Comparison of ENCODE assay signal across 21 cellular contexts in the genomic region with DNA sequence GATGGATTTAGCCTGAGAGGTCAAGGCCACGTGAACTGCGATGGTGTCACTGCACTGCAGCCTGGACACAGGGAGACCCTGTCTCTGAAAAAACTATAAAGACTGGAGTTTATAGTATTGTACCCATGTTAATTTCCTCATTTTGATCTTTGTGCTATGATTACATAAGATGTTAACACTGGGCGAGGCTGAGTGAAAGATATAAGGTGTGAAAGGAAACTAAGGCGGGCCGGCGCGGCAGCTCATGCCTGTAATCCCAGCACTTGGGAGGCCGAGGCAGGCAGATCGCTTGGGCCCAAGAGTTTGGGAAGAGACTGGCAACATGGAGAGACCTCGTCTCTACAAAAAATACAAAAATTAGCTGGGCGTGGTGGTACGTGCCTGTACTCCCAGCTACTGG. TPM values are rescaled to one million over a fixed set of nuclear protein-coding genes. Genes with fewer than 3 reads are reported as not detected.
DNase-seq lines count a peak whose midpoint lies in the region; ATAC-seq, FAIRE-seq and TF ChIP-seq lines count a peak whose summit lies in the region.
"Had no signal": no experiment of that assay in that cellular context is flagged by ENCODE, and none has a peak within 500 bp of the region (broad histone marks: within the 10 kb centered on the region; RNA-seq: fewer than 3 reads in every experiment).

No MANE protein-coding gene starts in this region.

- H3K4me3 ChIP-seq in kidney (ENCODE audit: low read length in 2 of 2): no peak overlapping the region
- H3K4me3 ChIP-seq: A549; BLaER1 treated with 17β-estradiol and CSF1 and Interleukin-3, amounts not matched to agents 10 nM and 100 nM; HAP-1 had no signal

- H3K36me3 ChIP-seq in kidney (ENCODE audit: control insufficient read depth in 1 of 2, insufficient read depth in 2 of 2, low read length in 2 of 2): no peaks in the 10 kb centered on the region
- H3K36me3 ChIP-seq: BE2C; BLaER1 treated with 17β-estradiol and CSF1 and Interleukin-3, amounts not matched to agents 10 nM and 100 nM; HAP-1 had no signal

- H3K9me3 ChIP-seq in kidney (ENCODE audit: control insufficient read depth in 1 of 2, low read length in 2 of 2): no peaks in the 10 kb centered on the region
- H3K9me3 ChIP-seq: A549; BE2C; BLaER1 treated with 17β-estradiol and CSF1 and Interleukin-3, amounts not matched to agents 10 nM and 100 nM; Caco-2; HAP-1 had no signal

- peak overlapping the region; percentile 18 for H3K27ac Mint-ChIP-seq in activated naive CD8-positive, alpha-beta T cell treated with anti-CD3 and anti-CD28 coated beads, Interleukin-2, amount 50 U/mL, for 24 hours
- no peak overlapping the region for H3K27ac Mint-ChIP-seq in activated naive CD8-positive, alpha-beta T cell treated with anti-CD3 and anti-CD28 coated beads for 36 hours
- peak overlapping the region; percentile 29 for H3K27ac Mint-ChIP-seq in progenitor cell of endocrine pancreas
- no peak overlapping the region for H3K27ac Mint-ChIP-seq in HFFc6
- H3K27ac Mint-ChIP-seq: CD4-positive, alpha-beta memory T cell had no signal

- TF ChIP-seq CTCF in kidney (IDR thresholded peaks at IDR 0.05; ENCODE audit: borderline replicate concordance, extremely low read depth, insufficient read depth): no peak
- no peak for TF ChIP-seq CTCF in progenitor cell of endocrine pancreas (IDR thresholded peaks at IDR 0.05; ENCODE audit: unreplicated experiment)
- TF ChIP-seq CTCF in HFFc6 (IDR thresholded peaks at IDR 0.05): no peak

- no peak for ATAC-seq in activated naive CD8-positive, alpha-beta T cell treated with anti-CD3 and anti-CD28 coated beads, Interleukin-2, amount 50 U/mL, for 24 hours
- no peak for ATAC-seq in HG03095 (IDR thresholded peaks at IDR 0.05; ENCODE audit: unreplicated experiment)
- ATAC-seq: A549 had no signal

- intact Hi-C loops in kidney (cut with DNase I): no loop called here

- no peak overlapping the region for H3K9ac ChIP-seq in kidney (ENCODE audit: low read length in 2 of 2)
- H3K9ac ChIP-seq: BLaER1 treated with 17β-estradiol and CSF1 and Interleukin-3, amounts not matched to agents 10 nM and 100 nM had no signal

- H3K4me3 Mint-ChIP-seq in activated naive CD8-positive, alpha-beta T cell treated with anti-CD3 and anti-CD28 coated beads, Interleukin-2, amount 50 U/mL, for 24 hours: no peak overlapping the region
- no peak overlapping the region for H3K4me3 Mint-ChIP-seq in activated naive CD8-positive, alpha-beta T cell treated with anti-CD3 and anti-CD28 coated beads for 36 hours
- no peak overlapping the region for H3K4me3 Mint-ChIP-seq in progenitor cell of endocrine pancreas (ENCODE audit: low read depth)
- no peak overlapping the region for H3K4me3 Mint-ChIP-seq in HFFc6
- H3K4me3 Mint-ChIP-seq: CD4-positive, alpha-beta memory T cell had no signal

- H3K4me1 Mint-ChIP-seq in activated naive CD8-positive, alpha-beta T cell treated with anti-CD3 and anti-CD28 coated beads, Interleukin-2, amount 50 U/mL, for 24 hours: peaks cover 8% of the 10 kb centered on the region
- H3K4me1 Mint-ChIP-seq in activated naive CD8-positive, alpha-beta T cell treated with anti-CD3 and anti-CD28 coated beads for 36 hours: peaks cover 14% of the 10 kb centered on the region
- no peaks in the 10 kb centered on the region for H3K4me1 Mint-ChIP-seq in progenitor cell of endocrine pancreas (ENCODE audit: low read depth)
- no peaks in the 10 kb centered on the region for H3K4me1 Mint-ChIP-seq in HFFc6 (ENCODE audit: low read depth)

- no peak for FAIRE-seq in kidney (lab: Jason Lieb, UNC)
- FAIRE-seq: A549, G401.6, GM12892, H54 had no signal

- no peak overlapping the region for H3K27ac ChIP-seq in kidney (ENCODE audit: low read depth in 2 of 2, low read length in 2 of 2)
- H3K27ac ChIP-seq: A549; BLaER1 treated with 17β-estradiol and CSF1 and Interleukin-3, amounts not matched to agents 10 nM and 100 nM had no signal

- H3K36me3 Mint-ChIP-seq in activated naive CD8-positive, alpha-beta T cell treated with anti-CD3 and anti-CD28 coated beads, Interleukin-2, amount 50 U/mL, for 24 hours (ENCODE audit: low read depth): no peaks in the 10 kb centered on the region
- no peaks in the 10 kb centered on the region for H3K36me3 Mint-ChIP-seq in activated naive CD8-positive, alpha-beta T cell treated with anti-CD3 and anti-CD28 coated beads for 36 hours
- peaks cover 1% of the 10 kb centered on the region for H3K36me3 Mint-ChIP-seq in progenitor cell of endocrine pancreas (ENCODE audit: insufficient read depth)
- peaks cover 5% of the 10 kb centered on the region; the same call in 1 of the 2 replicates for H3K36me3 Mint-ChIP-seq in HFFc6 (ENCODE audit: low read depth)
- H3K36me3 Mint-ChIP-seq: CD4-positive, alpha-beta memory T cell had no signal

- no peaks in the 10 kb centered on the region for H3K27me3 Mint-ChIP-seq in activated naive CD8-positive, alpha-beta T cell treated with anti-CD3 and anti-CD28 coated beads, Interleukin-2, amount 50 U/mL, for 24 hours
- H3K27me3 Mint-ChIP-seq in activated naive CD8-positive, alpha-beta T cell treated with anti-CD3 and anti-CD28 coated beads for 36 hours: no peaks in the 10 kb centered on the region
- peaks cover 9% of the 10 kb centered on the region for H3K27me3 Mint-ChIP-seq in progenitor cell of endocrine pancreas
- H3K27me3 Mint-ChIP-seq in HFFc6 (ENCODE audit: insufficient read depth): peaks cover 11% of the 10 kb centered on the region

- no peaks in the 10 kb centered on the region for H3K4me1 ChIP-seq in kidney (ENCODE audit: control insufficient read depth in 1 of 2, insufficient read depth in 1 of 2, low read depth in 1 of 2, low read length in 2 of 2)
- H3K4me1 ChIP-seq: A549, BE2C, Caco-2, HAP-1 had no signal

- no peak for DNase-seq in activated naive CD8-positive, alpha-beta T cell treated with anti-CD3 and anti-CD28 coated beads, Interleukin-2, amount 50 U/mL, for 24 hours
- DNase-seq in activated naive CD8-positive, alpha-beta T cell treated with anti-CD3 and anti-CD28 coated beads for 36 hours: no peak
- DNase-seq in kidney (peak; percentile 20), progenitor cell of endocrine pancreas (ENCODE audit: low spot score, unreplicated experiment) (no peak), HFFc6 (no peak)
- DNase-seq: 8988T; ACHN; AML-193; BE2C; Caco-2; CD4-positive, alpha-beta memory T cell; DMS153; DND-41; GOT3 had no signal

- no peaks in the 10 kb centered on the region for H3K9me3 Mint-ChIP-seq in activated naive CD8-positive, alpha-beta T cell treated with anti-CD3 and anti-CD28 coated beads, Interleukin-2, amount 50 U/mL, for 24 hours
- H3K9me3 Mint-ChIP-seq in activated naive CD8-positive, alpha-beta T cell treated with anti-CD3 and anti-CD28 coated beads for 36 hours: no peaks in the 10 kb centered on the region
- H3K9me3 Mint-ChIP-seq in progenitor cell of endocrine pancreas (ENCODE audit: low read depth) (peaks cover 3% of the 10 kb centered on the region), HFFc6 (peaks cover 5% of the 10 kb centered on the region)

RNA-seq across cellular contexts. Expression of gene N4BP3, which starts 12.6 kb away (rescaled TPM):
- 10 to 100 TPM; 12.3 to 12.9 TPM for total RNA-seq in activated naive CD8-positive, alpha-beta T cell treated with anti-CD3 and anti-CD28 coated beads for 36 hours
- 5.6 TPM for total RNA-seq in kidney
- 2.4 TPM for polyA plus RNA-seq in kidney (ENCODE audit: insufficient read depth, low read depth, low replicate concordance)
- total RNA-seq in progenitor cell of endocrine pancreas: 1.9 and 2.4 TPM in 2 replicates
- under 1 TPM in 3 of 6 experiments, not detected in 3; 0.03 to 0.05 (median 0.05) TPM for total RNA-seq in HFFc6 (2021; fragmentation: NEBNext Ultra II Directional; extraction: Animal tissue kit (Norgen Biotek cat#: 25700))

RNA-seq across cellular contexts. Expression of gene RMND5B, which starts 30.0 kb away (rescaled TPM):
- 10 to 100 TPM; 26.2 to 26.7 TPM for total RNA-seq in activated naive CD8-positive, alpha-beta T cell treated with anti-CD3 and anti-CD28 coated beads for 36 hours
- total RNA-seq in kidney (45.3 TPM), progenitor cell of endocrine pancreas (44.9 and 48.5 TPM in 2 replicates)
- polyA plus RNA-seq in kidney (ENCODE audit: insufficient read depth, low read depth, low replicate concordance): 36.6 TPM
- 10 to 100 TPM; 18.2 to 23.3 (median 21.9) TPM for total RNA-seq in HFFc6 (2021; fragmentation: NEBNext Ultra II Directional; extraction: Animal tissue kit (Norgen Biotek cat#: 25700))

RNA-seq across cellular contexts. Expression of gene NHP2, which starts 52.9 kb away (rescaled TPM):
- 100 to 1,000 TPM; 349 to 354 TPM for total RNA-seq in activated naive CD8-positive, alpha-beta T cell treated with anti-CD3 and anti-CD28 coated beads for 36 hours
- 98.6 TPM for total RNA-seq in kidney
- polyA plus RNA-seq in kidney (ENCODE audit: insufficient read depth, low read depth, low replicate concordance): 129 TPM
- total RNA-seq in progenitor cell of endocrine pancreas: 114 and 119 TPM in 2 replicates
- total RNA-seq in HFFc6 (2021; fragmentation: NEBNext Ultra II Directional; extraction: Animal tissue kit (Norgen Biotek cat#: 25700)): 100 to 1,000 TPM; 172 to 204 (median 184) TPM

Comparison
In these comparisons a context has a peak if more than half of its experiments do, and no peak if none do; other contexts are left out.
1. H3K27ac Mint-ChIP-seq: peak in activated naive CD8-positive, alpha-beta T cell treated with anti-CD3 and anti-CD28 coated beads, Interleukin-2, amount 50 U/mL, for 24 hours (single experiment) and progenitor cell of endocrine pancreas (single experiment); none in activated naive CD8-positive, alpha-beta T cell treated with anti-CD3 and anti-CD28 coated beads for 36 hours (single experiment) and HFFc6 (single experiment).